ENCODE assay signal across 35 cellular contexts in genomic region chr11:1027483-1028290, GRCh38. TPM values are rescaled to one million over a fixed set of nuclear protein-coding genes. Genes with fewer than 3 reads are reported as not detected.
"Had no signal": no experiment of that assay in that cellular context is flagged by ENCODE, and none has a peak within 500 bp of the region (broad histone marks: within the 10 kb centered on the region; RNA-seq: fewer than 3 reads in every experiment).

No MANE protein-coding gene starts in this region.

- H3K9ac ChIP-seq: neural progenitor cell had no signal

- H3K36me3 ChIP-seq: neural progenitor cell, neutrophil, pancreas, prostate gland, right atrium auricular region, transverse colon, upper lobe of right lung, uterus had no signal

- H3K27me3 ChIP-seq: neural progenitor cell, neutrophil, pancreas, right atrium auricular region, spleen, testis, tibial artery, upper lobe of right lung, uterus had no signal

- FAIRE-seq: pancreas had no signal

- ATAC-seq: naive thymus-derived CD4-positive, alpha-beta T cell; natural killer cell; pancreas; sciatic nerve; stimulated activated memory B cell treated with anti-CD40 and anti-IgM and Interleukin-4, amounts not matched to agents 10 μg/mL and 1 μg/mL and 100 μg/mL, for 72 hours; stimulated activated naive CD8-positive, alpha-beta T cell treated with anti-CD3 and anti-CD28 coated beads, Interleukin-15, amount 100 ng/mL, for 72 hours; stimulated activated naive CD8-positive, alpha-beta T cell treated with anti-CD3 and anti-CD28 coated beads, Interleukin-15, Interleukin-2, amounts not matched to agents 100 U/mL and 50 U/mL, for 24 hours; upper lobe of right lung had no signal

- H2AFZ ChIP-seq: neural progenitor cell had no signal

- DNase-seq: natural killer cell; nucleus accumbens; retina; spleen; stimulated activated CD4-positive, alpha-beta T cell treated with anti-CD3 and anti-CD28 coated beads, Interleukin-12 subunit alpha, Interleukin-12 subunit beta, amount 100 ng/mL, for 4 hours; stimulated activated CD4-positive, alpha-beta T cell treated with anti-CD3 and anti-CD28 coated beads, Interleukin-1b, Interleukin-23, amount 100 ng/mL, for 48 hours; stimulated activated CD4-positive, alpha-beta T cell treated with anti-CD3 and anti-CD28 coated beads, Interleukin-4, amount 100 ng/mL, for 1 hour; stimulated activated CD4-positive, alpha-beta T cell treated with anti-CD3 and anti-CD28 coated beads, Interleukin-4, amount 100 ng/mL, for 4 hours; stimulated activated CD8-positive, alpha-beta memory T cell treated with anti-CD3 and anti-CD28 coated beads, Interleukin-4, amount 100 ng/mL, for 48 hours; stimulated activated naive CD4-positive, alpha-beta T cell; stimulated activated naive CD8-positive, alpha-beta T cell treated with anti-CD3 and anti-CD28 coated beads, Interleukin-15, amount 100 ng/mL, for 72 hours; stimulated activated naive CD8-positive, alpha-beta T cell treated with anti-CD3 and anti-CD28 coated beads, Interleukin-15, Interleukin-2, amounts not matched to agents 100 U/mL and 50 U/mL, for 24 hours; substantia nigra; testis; tibial artery; transverse colon; upper lobe of right lung; uterus had no signal

- H3K27ac ChIP-seq: neural progenitor cell, neutrophil, pancreas, prostate gland, right atrium auricular region, skin epidermis, spleen, suprapubic skin, testis, tibial artery, transverse colon, upper lobe of right lung, uterus had no signal

- H3K4me1 ChIP-seq: neural progenitor cell, pancreas, prostate gland, right atrium auricular region, suprapubic skin, testis, tibial artery, transverse colon, upper lobe of right lung, uterus had no signal

- H3K9me3 ChIP-seq: neutrophil, pancreas, prostate gland, right atrium auricular region, spleen, suprapubic skin, testis, tibial artery, transverse colon, upper lobe of right lung, uterus had no signal

- H3K4me2 ChIP-seq: neural progenitor cell, smooth muscle cell had no signal

- H3K4me3 ChIP-seq: neural progenitor cell, pancreas, prostate gland, right atrium auricular region, skin epidermis, smooth muscle cell, spleen, suprapubic skin, testis, tibial artery, transverse colon, upper lobe of right lung, uterus had no signal

RNA-seq across cellular contexts. Expression of gene MUC6, which starts 8.8 kb away (rescaled TPM):
- total RNA-seq: naive thymus-derived CD4-positive, alpha-beta T cell; natural killer cell; omental fat pad; osteocyte; posterior vena cava; pulmonary artery endothelial cell; right atrium auricular region; sciatic nerve; smooth muscle cell; transverse colon; upper lobe of right lung; urinary bladder had no signal
- polyA plus RNA-seq: naive thymus-derived CD4-positive, alpha-beta T cell; neural cell; smooth muscle cell; urinary bladder had no signal

RNA-seq across cellular contexts. Expression of gene MUC2, which starts 47.0 kb away (rescaled TPM):
- total RNA-seq: naive thymus-derived CD4-positive, alpha-beta T cell; natural killer cell; omental fat pad; osteocyte; pulmonary artery endothelial cell; right atrium auricular region; sciatic nerve; smooth muscle cell; upper lobe of right lung; urinary bladder had no signal
- polyA plus RNA-seq: naive thymus-derived CD4-positive, alpha-beta T cell; neural cell; smooth muscle cell had no signal
